Comparison of ENCODE assay signal across 8 cellular contexts in genomic region chr21:44873356-44874239, GRCh38. TPM values are rescaled to one million over a fixed set of nuclear protein-coding genes. Genes with fewer than 3 reads are reported as not detected.
DNase-seq lines count a peak whose midpoint lies in the region; ATAC-seq, FAIRE-seq and TF ChIP-seq lines count a peak whose summit lies in the region.

Gene PTTG1IP (minus strand): TSS chr21:44873690. CDS start chr21:44873616, 74 bp downstream.

- no peak for TF ChIP-seq EP300 in esophagus muscularis mucosa (IDR thresholded peaks at IDR 0.05)

- no peak for FAIRE-seq in RCC 7860 (lab: Jason Lieb, UNC)

- ATAC-seq in DND-41 (ENCODE audit: insufficient read depth, low read depth) (peak; percentile 83), GM21825 (IDR thresholded peaks at IDR 0.05; ENCODE audit: unreplicated experiment) (peak; percentile 72)
- ATAC-seq in activated T-cell treated with anti-CD3 and anti-CD28 coated beads, Interleukin-2, amount 50 U/mL, for 72 hours (replicated peaks in 1 of 2): peak; percentile 83 to 86

- H3K27me3 ChIP-seq in DND-41 (ENCODE audit: insufficient read depth, low read length, poor library complexity) (peaks cover 20% of the 10 kb centered on the region), Karpas-422 (ENCODE audit: low read length) (no peaks in the 10 kb centered on the region), esophagus muscularis mucosa (no peaks in the 10 kb centered on the region), muscle layer of duodenum (ENCODE audit: low read depth, low read length) (no peaks in the 10 kb centered on the region)

- no peaks in the 10 kb centered on the region for H3K9me3 Mint-ChIP-seq in activated T-cell treated with anti-CD3 and anti-CD28 coated beads, Interleukin-2, amount 50 U/mL, for 72 hours

- intact Hi-C loops in esophagus muscularis mucosa (cut with DNase I): loop anchor here (2.0 to 5.0 kb wide), 2 partner anchors 56 to 73 kb away; partner anchors contain the start of genes SUMO3 and UBE2G2

- H3K4me1 ChIP-seq in DND-41 (ENCODE audit: insufficient read depth, low read length) (peaks cover 52% of the 10 kb centered on the region), Karpas-422 (ENCODE audit: low read length) (peaks cover 40% of the 10 kb centered on the region), esophagus muscularis mucosa (peaks cover 50 to 66% (median 60%) of the 10 kb centered on the region in 4 donors), muscle layer of duodenum (ENCODE audit: control insufficient read depth in 1 of 2, insufficient read depth in 2 of 2, low read length in 2 of 2) (peaks cover 22 to 40% of the 10 kb centered on the region in 2 donors)

- H2AFZ ChIP-seq in DND-41 (ENCODE audit: low read depth, low read length) (peak within 1 kb of the TSS; percentile 84), Karpas-422 (ENCODE audit: low read length) (peak within 1 kb of the TSS; percentile 88)

- H3K36me3 ChIP-seq in DND-41 (ENCODE audit: insufficient read depth, low read length) (peaks cover 6% of the 10 kb centered on the region; the same call in 1 of the 2 replicates), Karpas-422 (ENCODE audit: insufficient read depth, low read length) (no peaks in the 10 kb centered on the region), esophagus muscularis mucosa (no peaks in the 10 kb centered on the region), muscle layer of duodenum (ENCODE audit: control insufficient read depth in 1 of 2, insufficient read depth in 2 of 2, low read length in 2 of 2) (no peaks in the 10 kb centered on the region)

- H3K9me2 ChIP-seq in Karpas-422 (replicated peaks; ENCODE audit: insufficient read depth, low read length): no peaks in the 10 kb centered on the region

- H3K4me2 ChIP-seq in DND-41 (ENCODE audit: insufficient read depth, low read length) (peak within 1 kb of the TSS; percentile 99), Karpas-422 (ENCODE audit: low read depth, low read length, poor library complexity, severe bottlenecking) (peak within 1 kb of the TSS; percentile 100)

- H3K4me1 Mint-ChIP-seq in activated T-cell treated with anti-CD3 and anti-CD28 coated beads, Interleukin-2, amount 50 U/mL, for 72 hours (ENCODE audit: low read depth): peaks cover 52% of the 10 kb centered on the region

- H3K36me3 Mint-ChIP-seq in activated T-cell treated with anti-CD3 and anti-CD28 coated beads, Interleukin-2, amount 50 U/mL, for 72 hours (ENCODE audit: insufficient read depth in 2 of 2): peaks cover 0 to 2% of the 10 kb centered on the region in 2 donors

- H4K20me1 ChIP-seq in DND-41 (ENCODE audit: insufficient read depth, low read length): peaks cover 41% of the 10 kb centered on the region
- H4K20me1 ChIP-seq in Karpas-422 (ENCODE audit: insufficient read depth, low read depth, low read length): peaks cover 39% of the 10 kb centered on the region

- peak within 1 kb of the TSS; percentile 74 to 87 for H3K4me3 ChIP-seq in DND-41 (ENCODE audit: low read depth in 1 of 2, low read length in 2 of 2)
- H3K4me3 ChIP-seq in Karpas-422 (ENCODE audit: low read length): peak within 1 kb of the TSS; percentile 93
- peak within 1 kb of the TSS; percentile 84 to 99 (median 96) for H3K4me3 ChIP-seq in esophagus muscularis mucosa
- peak within 1 kb of the TSS; percentile 91 to 92 for H3K4me3 ChIP-seq in muscle layer of duodenum (ENCODE audit: low read depth in 1 of 2, low read length in 2 of 2)

- peak; percentile 80 for TF ChIP-seq POLR2A in esophagus muscularis mucosa (IDR thresholded peaks at IDR 0.05; ENCODE audit: low read depth)

- TF ChIP-seq CTCF in DND-41 (IDR thresholded peaks at IDR 0.05; ENCODE audit: borderline replicate concordance, extremely low read depth, low read length, poor library complexity, severe bottlenecking) (no peak), esophagus muscularis mucosa (IDR thresholded peaks at IDR 0.05) (no peak)

- H3K27ac Mint-ChIP-seq in activated T-cell treated with anti-CD3 and anti-CD28 coated beads, Interleukin-2, amount 50 U/mL, for 72 hours: peak within 1 kb of the TSS; percentile 99

- H3K79me2 ChIP-seq in DND-41 (ENCODE audit: insufficient read depth, low read length): peaks cover 48% of the 10 kb centered on the region
- H3K79me2 ChIP-seq in Karpas-422 (ENCODE audit: low read length): peaks cover 45% of the 10 kb centered on the region

- H3K4me3 Mint-ChIP-seq in activated T-cell treated with anti-CD3 and anti-CD28 coated beads, Interleukin-2, amount 50 U/mL, for 72 hours: peak within 1 kb of the TSS; percentile 93 to 98

- no peaks in the 10 kb centered on the region for H3K27me3 Mint-ChIP-seq in activated T-cell treated with anti-CD3 and anti-CD28 coated beads, Interleukin-2, amount 50 U/mL, for 72 hours (ENCODE audit: low read depth)

- H3K9ac ChIP-seq in DND-41 (ENCODE audit: low read depth, low read length) (peak within 1 kb of the TSS; percentile 77), Karpas-422 (ENCODE audit: low read length) (peak within 1 kb of the TSS; percentile 83)

- DNase-seq in DND-41 (peak; percentile 99), Karpas-422 (peak; percentile 100), RCC 7860 (ENCODE audit: low spot score) (peak; percentile 95), esophagus muscularis mucosa (ENCODE audit: extremely low spot score) (peak; percentile 99)
- peak; percentile 100 for DNase-seq in activated T-cell treated with anti-CD3 and anti-CD28 coated beads, Interleukin-2, amount 50 U/mL, for 72 hours
- peak; percentile 98 for DNase-seq in stimulated activated CD8-positive, alpha-beta memory T cell treated with anti-CD3 and anti-CD28 coated beads, Interleukin-7, amount 100 ng/mL, for 24 hours (ENCODE audit: low read depth)

- no peaks in the 10 kb centered on the region for H3K9me3 ChIP-seq in DND-41 (ENCODE audit: insufficient read depth, low read length, severe bottlenecking)
- no peaks in the 10 kb centered on the region for H3K9me3 ChIP-seq in Karpas-422 (ENCODE audit: low read length)
- no peaks in the 10 kb centered on the region for H3K9me3 ChIP-seq in esophagus muscularis mucosa
- no peaks in the 10 kb centered on the region for H3K9me3 ChIP-seq in muscle layer of duodenum (ENCODE audit: control insufficient read depth in 1 of 2, low read length in 2 of 2)

- H3K27ac ChIP-seq in DND-41 (ENCODE audit: low read length) (peak within 1 kb of the TSS; percentile 69), Karpas-422 (ENCODE audit: low read length) (no peak within 1 kb of the TSS), esophagus muscularis mucosa (replicated peaks in 1 of 4) (peak within 1 kb of the TSS; percentile 96 to 98 (median 97)), muscle layer of duodenum (ENCODE audit: low read length) (peak within 1 kb of the TSS; percentile 87)

- no CpG with 5 or more reads among the region's 123 CpGs for WGBS in esophagus muscularis mucosa

RNA-seq across cellular contexts. Expression of gene PTTG1IP, which starts in this region (rescaled TPM):
- total RNA-seq in Karpas-422 (2014; rRNA removed; shearing (Covaris generic); ENCODE audit: low replicate concordance): 37.8 and 44.7 TPM in 2 replicates
- total RNA-seq in activated T-cell treated with anti-CD3 and anti-CD28 coated beads, Interleukin-2, amount 50 U/mL, for 72 hours: 10 to 100 TPM; 63.9 to 70.5 TPM
- total RNA-seq in esophagus muscularis mucosa: 100 to 1,000 TPM; 222 to 382 (median 302) TPM
